ENCODE assay signal across 16 cellular contexts in genomic region chr17:76131692-76132573, GRCh38. TPM values are rescaled to one million over a fixed set of nuclear protein-coding genes. Genes with fewer than 3 reads are reported as not detected.
A peak's percentile ranks its signal among the peaks of the same experiment; 100 is the strongest.
DNase-seq lines count a peak whose midpoint lies in the region; ATAC-seq and TF ChIP-seq lines count a peak whose summit lies in the region.
"Had no signal": no experiment of that assay in that cellular context is flagged by ENCODE, and none has a peak within 500 bp of the region (broad histone marks: within the 10 kb centered on the region; RNA-seq: fewer than 3 reads in every experiment).

No MANE protein-coding gene starts in this region.

- H3K27ac ChIP-seq in neural progenitor cell, result no peak overlapping the region
- H3K27ac ChIP-seq: suprapubic skin had no signal

- no peak overlapping the region for H3K4me3 Mint-ChIP-seq in neural progenitor cell
- H3K4me3 Mint-ChIP-seq: activated T-helper 1 cell treated with anti-CD3 and anti-CD28 coated beads, Interleukin-12 subunit alpha, Interleukin-12 subunit beta, Interleukin-2, Interleukin-4 antibody, amounts not matched to agents 30 ng/mL and 10 ng/mL and 1 ng/mL, durations not matched to agents 14 hours and 24 hours and 36 hours; nephron had no signal

- H3K27ac Mint-ChIP-seq in neural progenitor cell, result peak overlapping the region; percentile 51
- H3K27ac Mint-ChIP-seq: activated T-helper 1 cell treated with anti-CD3 and anti-CD28 coated beads, Interleukin-12 subunit alpha, Interleukin-12 subunit beta, Interleukin-2, Interleukin-4 antibody, amounts not matched to agents 30 ng/mL and 10 ng/mL and 1 ng/mL, durations not matched to agents 14 hours and 24 hours and 36 hours had no signal

- H3K27me3 Mint-ChIP-seq in neural progenitor cell (ENCODE audit: insufficient read depth, low read depth), result peaks cover 18% of the 10 kb centered on the region

- no peaks in the 10 kb centered on the region for H3K79me2 ChIP-seq in neural progenitor cell (ENCODE audit: low read depth)

- peaks cover 73% of the 10 kb centered on the region for H3K27me3 ChIP-seq in neural progenitor cell

- no peaks in the 10 kb centered on the region for H3K9me3 ChIP-seq in neural progenitor cell (ENCODE audit: low read depth)
- H3K9me3 ChIP-seq: BLaER1 treated with 17β-estradiol and CSF1 and Interleukin-3, amounts not matched to agents 10 nM and 100 nM; suprapubic skin had no signal

- no peak overlapping the region for H3K9ac ChIP-seq in neural progenitor cell
- H3K9ac ChIP-seq: BLaER1 treated with 17β-estradiol and CSF1 and Interleukin-3, amounts not matched to agents 10 nM and 100 nM had no signal

- H4K20me1 ChIP-seq in neural progenitor cell (ENCODE audit: low read depth), result peaks cover 7% of the 10 kb centered on the region
- H4K20me1 ChIP-seq: BLaER1 treated with 17β-estradiol and CSF1 and Interleukin-3, amounts not matched to agents 10 nM and 100 nM had no signal

- no peaks in the 10 kb centered on the region for H3K9me3 Mint-ChIP-seq in neural progenitor cell
- H3K9me3 Mint-ChIP-seq: activated T-helper 1 cell treated with anti-CD3 and anti-CD28 coated beads, Interleukin-12 subunit alpha, Interleukin-12 subunit beta, Interleukin-2, Interleukin-4 antibody, amounts not matched to agents 30 ng/mL and 10 ng/mL and 1 ng/mL, durations not matched to agents 14 hours and 24 hours and 36 hours; nephron had no signal

- intact Hi-C loops in Right ventricle myocardium superior (cut with DNase I) (no loop called here), left colon (cut with DNase I, micrococcal nuclease) (no loop called here)

- H3K4me3 ChIP-seq in LNCaP clone FGC (ENCODE audit: low read depth, low read length), result peak overlapping the region; percentile 28
- H3K4me3 ChIP-seq in neural progenitor cell, result peak overlapping the region; percentile 35
- H3K4me3 ChIP-seq: BLaER1 treated with 17β-estradiol and CSF1 and Interleukin-3, amounts not matched to agents 10 nM and 100 nM; suprapubic skin had no signal

- H3K4me1 Mint-ChIP-seq in neural progenitor cell, result peaks cover 34% of the 10 kb centered on the region

- TF ChIP-seq CTCF in LNCaP clone FGC (IDR thresholded peaks at IDR 0.05; ENCODE audit: control insufficient read depth, extremely low read depth, insufficient read depth) (no peak), neural progenitor cell (IDR thresholded peaks at IDR 0.05) (no peak)

- DNase-seq in DMS79 treated with DMSO at 0.1 percent for 48 hours (lab: John Stamatoyannopoulos, UW) (peak; percentile 75), LNCaP clone FGC (ENCODE audit: low read depth) (no peak), ecto neural progenitor cell (ENCODE audit: low spot score) (peak; percentile 57), neural progenitor cell (ENCODE audit: low spot score) (no peak), Right ventricle myocardium superior (no peak), left colon (no peak)
- DNase-seq: glutamatergic neuron, NCI-H1092 had no signal

- no peak overlapping the region for H2AFZ ChIP-seq in neural progenitor cell (replicated peaks)

- peaks cover 58% of the 10 kb centered on the region for H3K4me1 ChIP-seq in neural progenitor cell

- peak overlapping the region; percentile 77 for H3K4me2 ChIP-seq in neural progenitor cell

- H3F3A ChIP-seq in neural progenitor cell (ENCODE audit: low read depth), result peaks cover 39% of the 10 kb centered on the region

- ATAC-seq in Right ventricle myocardium superior (ENCODE audit: poor library complexity) (no peak), left colon (no peak), GM18867 (IDR thresholded peaks at IDR 0.05; ENCODE audit: unreplicated experiment) (no peak), HG03108 (IDR thresholded peaks at IDR 0.05; ENCODE audit: unreplicated experiment) (no peak)
- ATAC-seq: left lobe of liver had no signal

- H3K36me3 ChIP-seq in neural progenitor cell, result no peaks in the 10 kb centered on the region
- H3K36me3 ChIP-seq: BLaER1 treated with 17β-estradiol and CSF1 and Interleukin-3, amounts not matched to agents 10 nM and 100 nM; suprapubic skin had no signal

- no peaks in the 10 kb centered on the region for H3K36me3 Mint-ChIP-seq in neural progenitor cell

RNA-seq across cellular contexts. Expression of gene FOXJ1, which starts 9.1 kb away (rescaled TPM):
- 0.49 and 1.7 TPM in 2 replicates for total RNA-seq in neural progenitor cell (ENCODE audit: low replicate concordance)
- total RNA-seq in Right ventricle myocardium superior, result not detected
- 1 to 10 TPM; 1.6 to 2.8 TPM for total RNA-seq in left colon
- total RNA-seq: activated T-helper 1 cell treated with anti-CD3 and anti-CD28 coated beads, Interleukin-12 subunit alpha, Interleukin-12 subunit beta, Interleukin-2, Interleukin-4 antibody, amounts not matched to agents 30 ng/mL and 10 ng/mL and 1 ng/mL, durations not matched to agents 14 hours and 24 hours and 36 hours had no signal

RNA-seq across cellular contexts. Expression of gene EXOC7, which starts 28.3 kb away (rescaled TPM):
- total RNA-seq in neural progenitor cell (ENCODE audit: low replicate concordance), result 64.3 and 72.8 TPM in 2 replicates
- 74.7 TPM for total RNA-seq in Right ventricle myocardium superior
- total RNA-seq in left colon, result 100 to 1,000 TPM; 100 to 102 TPM

RNA-seq across cellular contexts. Expression of gene ZACN, which starts 53.0 kb away (rescaled TPM):
- total RNA-seq in neural progenitor cell (ENCODE audit: low replicate concordance) (not detected in 2 replicates), Right ventricle myocardium superior (not detected), left colon (under 1 TPM in 1 of 2 donors, not detected in 1; 0.22 TPM)
- total RNA-seq: left lobe of liver, skeletal muscle tissue, suprapubic skin had no signal

RNA-seq across cellular contexts. Expression of gene GALR2, which starts 57.4 kb away (rescaled TPM):
- total RNA-seq in neural progenitor cell (ENCODE audit: low replicate concordance) (not detected in 2 replicates), Right ventricle myocardium superior (not detected), left colon (not detected)
- total RNA-seq: left lobe of liver, skeletal muscle tissue had no signal

RNA-seq across cellular contexts. Expression of gene SRP68, which starts 59.6 kb away (rescaled TPM):
- total RNA-seq in neural progenitor cell (ENCODE audit: low replicate concordance), result 31.7 and 32.8 TPM in 2 replicates
- 57.9 TPM for total RNA-seq in Right ventricle myocardium superior
- total RNA-seq in left colon, result 10 to 100 TPM; 49.9 to 56.5 TPM

Comparison
In these comparisons a context has a peak if more than half of its experiments do, and no peak if none do; other contexts are left out.
1. DNase-seq: peak in DMS79 treated with DMSO at 0.1 percent for 48 hours (single experiment) and ecto neural progenitor cell (single experiment); none in LNCaP clone FGC (single experiment), neural progenitor cell (single experiment), Right ventricle myocardium superior (single experiment) and left colon (0 of 2).